Comparison of ENCODE assay signal across 8 cellular contexts in the genomic region with DNA sequence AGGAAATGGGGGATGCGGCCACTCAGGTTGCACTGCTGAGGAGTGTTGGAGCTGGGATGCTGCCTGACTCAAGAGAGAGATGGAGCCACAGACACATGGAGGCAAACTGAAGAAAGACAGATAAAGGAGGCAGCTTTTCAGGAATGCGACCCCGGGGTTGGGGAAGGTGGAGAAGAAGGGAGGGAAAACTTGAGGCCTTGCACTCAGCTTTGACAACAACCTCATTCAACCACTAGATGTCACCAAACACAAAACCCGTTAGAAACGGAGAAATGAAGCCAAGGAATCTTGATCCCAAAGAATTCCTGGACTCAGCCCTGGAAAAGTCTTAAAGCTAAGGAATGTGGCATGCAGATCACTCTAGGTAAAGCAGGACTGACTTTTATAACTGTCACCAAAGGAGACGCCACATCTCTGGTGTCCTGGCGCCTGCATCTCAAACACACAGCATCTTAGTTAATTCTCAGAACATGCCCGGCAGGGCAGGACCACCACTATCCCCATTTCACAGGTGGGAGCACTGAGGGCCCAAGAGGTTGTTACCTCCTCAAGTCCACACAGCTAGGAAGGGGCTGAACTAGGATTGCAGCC. TPM values are rescaled to one million over a fixed set of nuclear protein-coding genes. Genes with fewer than 3 reads are reported as not detected.
DNase-seq lines count a peak whose midpoint lies in the region; ATAC-seq and TF ChIP-seq lines count a peak whose summit lies in the region.

No MANE protein-coding gene starts in this region.

- no peak overlapping the region for H3K27ac Mint-ChIP-seq in T-cell

- CTCF ChIA-PET in T-cell (lab: Charles Lee) = interaction anchor here in 1 of 2 donors (0.6 kb wide), 1 partner anchor 25 kb away, joined by 4 read pairs; no protein-coding TSS in a partner anchor

- H3K9ac ChIP-seq in SU-DHL-6 (ENCODE audit: low read length) = no peak overlapping the region

- no peaks in the 10 kb centered on the region for H3K36me3 ChIP-seq in H7 (replicated peaks; ENCODE audit: control insufficient read depth, insufficient read depth, low read length)
- H3K36me3 ChIP-seq in SU-DHL-6 (ENCODE audit: low read length) = no peaks in the 10 kb centered on the region

- H3K4me3 Mint-ChIP-seq in T-cell = no peak overlapping the region

- H3K27me3 Mint-ChIP-seq in T-cell = peaks cover 3 to 14% of the 10 kb centered on the region in 2 donors

- H3K4me1 Mint-ChIP-seq in T-cell = peaks cover 0 to 2% (median 0%) of the 10 kb centered on the region in 3 donors

- H3K27ac ChIP-seq in C4-2B (no peak overlapping the region), SU-DHL-6 (ENCODE audit: low read depth, low read length) (no peak overlapping the region)

- TF ChIP-seq CTCF in C4-2B (conservative IDR thresholded peaks at IDR 0.05) (peak; percentile 81), SU-DHL-6 (IDR thresholded peaks at IDR 0.05; ENCODE audit: insufficient read depth, low read length, poor library complexity, severe bottlenecking) (peak; percentile 42)

- H3K9me2 ChIP-seq in SU-DHL-6 (replicated peaks; ENCODE audit: insufficient read depth, low read length) = no peaks in the 10 kb centered on the region

- no peaks in the 10 kb centered on the region for H4K20me1 ChIP-seq in SU-DHL-6 (ENCODE audit: low read depth, low read length)

- peak; percentile 82 for DNase-seq in H7
- peak; percentile 56 for DNase-seq in globus pallidus (ENCODE audit: low spot score)
- peak; percentile 41 for DNase-seq in pulmonary artery endothelial cell (ENCODE audit: low read depth, low spot score)
- no peak for DNase-seq in occipital lobe (lab: John Stamatoyannopoulos, UW)
- DNase-seq in T-cell = no peak

- H3K4me3 ChIP-seq in H7 (ENCODE audit: insufficient read depth, low read depth, low read length) = no peak overlapping the region
- no peak overlapping the region for H3K4me3 ChIP-seq in SU-DHL-6 (ENCODE audit: insufficient read depth, low read length, poor library complexity, severe bottlenecking)

- H3K4me2 ChIP-seq in SU-DHL-6 (ENCODE audit: low read depth, low read length, poor library complexity, severe bottlenecking) = no peak overlapping the region

- H2AFZ ChIP-seq in SU-DHL-6 (ENCODE audit: low read depth, low read length, severe bottlenecking) = no peak overlapping the region

- no peaks in the 10 kb centered on the region for H3K9me3 ChIP-seq in SU-DHL-6 (ENCODE audit: insufficient read depth, low read length)

- ATAC-seq in GM19467 (IDR thresholded peaks at IDR 0.05; ENCODE audit: unreplicated experiment) (no peak), T-cell (replicated peaks in 1 of 4) (no peak)

- peaks cover 0 to 5% (median 5%) of the 10 kb centered on the region in 3 donors for H3K9me3 Mint-ChIP-seq in T-cell

- no peaks in the 10 kb centered on the region for H3K79me2 ChIP-seq in SU-DHL-6 (ENCODE audit: insufficient read depth, low read length)

- no peaks in the 10 kb centered on the region for H3K36me3 Mint-ChIP-seq in T-cell

- H3F3A ChIP-seq in SU-DHL-6 (ENCODE audit: insufficient read depth) = no peaks in the 10 kb centered on the region

- POLR2A ChIA-PET in T-cell (lab: Charles Lee) = no interaction called here

- H3K27me3 ChIP-seq in H7 (ENCODE audit: control insufficient read depth, insufficient read depth, low read length) (no peaks in the 10 kb centered on the region), SU-DHL-6 (ENCODE audit: low read length) (no peaks in the 10 kb centered on the region)

RNA-seq across cellular contexts. Expression of a gene that starts 59.6 kb away (rescaled TPM):
- 2.8 and 7.9 TPM in 2 replicates for total RNA-seq in H7 (2014; rRNA removed; shearing (Covaris generic))
- total RNA-seq in pulmonary artery endothelial cell (4.5 and 14.0 TPM in 2 replicates), occipital lobe (2.2 TPM), T-cell (1 to 10 TPM in 1 of 5 donors, under 1 TPM in 4; 0.61 to 1.5 (median 0.63) TPM)

Comparison
In these comparisons a context has a peak if more than half of its experiments do, and no peak if none do; other contexts are left out.
1. DNase-seq: peak in H7 (single experiment), globus pallidus (single experiment) and pulmonary artery endothelial cell (single experiment); none in occipital lobe (single experiment) and T-cell (0 of 34).